ENCODE assay signal across 1 cellular context in the genomic region with DNA sequence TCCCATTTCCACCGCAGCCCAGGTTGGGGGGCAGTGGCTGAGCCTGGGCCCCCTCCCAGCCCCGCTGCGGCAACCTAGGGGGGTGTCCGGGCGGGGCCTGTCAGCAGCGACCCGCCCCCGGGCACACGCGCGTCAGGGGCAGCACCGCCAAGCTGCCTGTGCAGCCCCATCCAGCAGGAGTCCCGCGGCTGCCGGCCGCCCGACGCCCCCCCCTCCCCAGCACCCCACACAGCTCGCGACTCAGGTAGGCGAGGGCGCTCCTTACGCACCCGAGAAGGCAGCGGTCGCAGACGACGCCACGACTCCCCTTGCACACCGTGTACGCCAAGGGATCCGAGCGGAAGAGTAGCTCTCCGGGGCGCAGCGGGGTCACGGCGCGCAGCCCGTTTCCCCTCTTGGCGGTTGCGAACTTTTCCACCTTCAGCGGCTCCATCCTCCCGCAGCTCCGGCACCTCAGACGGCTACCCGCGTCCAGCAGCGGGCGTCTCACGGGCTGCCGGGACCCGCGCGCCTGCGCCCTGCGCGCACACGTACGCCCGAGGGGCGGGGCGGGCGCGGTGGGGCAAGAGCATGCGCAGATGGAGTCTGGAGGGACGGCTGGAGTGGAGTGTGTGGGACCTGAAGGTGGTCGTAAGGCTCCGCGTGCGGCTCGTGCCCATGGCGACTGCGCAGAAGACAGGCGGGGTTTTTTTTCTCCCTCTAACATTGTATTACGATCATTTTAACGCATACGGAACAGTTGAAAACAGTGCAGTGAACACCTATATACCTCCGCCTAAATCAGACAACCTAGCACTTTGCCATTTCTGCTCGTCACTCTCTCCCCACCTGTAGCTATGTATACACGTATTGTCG.
TF ChIP-seq lines count a peak whose summit lies in the region.

SMYD3 (minus strand) TSS at position 495 of the 855 bp plus-strand sequence.

TF ChIP-seq in HepG2, 621 proteins besides CTCF, POLR2A, EP300 and RAD21 (continued from another document and continues in another):
- no peak for TF ChIP-seq IRF9 (CRISPR knock-in tag; IDR thresholded peaks at IDR 0.05; ENCODE audit: borderline replicate concordance)
- TF ChIP-seq AHDC1 (CRISPR knock-in tag; IDR thresholded peaks at IDR 0.05; ENCODE audit: borderline replicate concordance), result no peak
- peak; percentile 75; the same call in 1 of the 2 replicates for TF ChIP-seq KAT7 (CRISPR knock-in tag; IDR thresholded peaks at IDR 0.05; ENCODE audit: borderline replicate concordance)
- no peak for TF ChIP-seq TCF7 (IDR thresholded peaks at IDR 0.05; ENCODE audit: low read depth)
- TF ChIP-seq ZBTB8A (CRISPR knock-in tag; IDR thresholded peaks at IDR 0.05; ENCODE audit: borderline replicate concordance, low read depth), result no peak; the same call in 1 of the 2 replicates
- 0 out of 2 replicates have a peak, but pooled peaks have one; percentile 45 for TF ChIP-seq NKX3-1 (CRISPR knock-in tag; IDR thresholded peaks at IDR 0.05)
- no peak for TF ChIP-seq HHEX (CRISPR knock-in tag; IDR thresholded peaks at IDR 0.05)
- TF ChIP-seq, protein P1, sequence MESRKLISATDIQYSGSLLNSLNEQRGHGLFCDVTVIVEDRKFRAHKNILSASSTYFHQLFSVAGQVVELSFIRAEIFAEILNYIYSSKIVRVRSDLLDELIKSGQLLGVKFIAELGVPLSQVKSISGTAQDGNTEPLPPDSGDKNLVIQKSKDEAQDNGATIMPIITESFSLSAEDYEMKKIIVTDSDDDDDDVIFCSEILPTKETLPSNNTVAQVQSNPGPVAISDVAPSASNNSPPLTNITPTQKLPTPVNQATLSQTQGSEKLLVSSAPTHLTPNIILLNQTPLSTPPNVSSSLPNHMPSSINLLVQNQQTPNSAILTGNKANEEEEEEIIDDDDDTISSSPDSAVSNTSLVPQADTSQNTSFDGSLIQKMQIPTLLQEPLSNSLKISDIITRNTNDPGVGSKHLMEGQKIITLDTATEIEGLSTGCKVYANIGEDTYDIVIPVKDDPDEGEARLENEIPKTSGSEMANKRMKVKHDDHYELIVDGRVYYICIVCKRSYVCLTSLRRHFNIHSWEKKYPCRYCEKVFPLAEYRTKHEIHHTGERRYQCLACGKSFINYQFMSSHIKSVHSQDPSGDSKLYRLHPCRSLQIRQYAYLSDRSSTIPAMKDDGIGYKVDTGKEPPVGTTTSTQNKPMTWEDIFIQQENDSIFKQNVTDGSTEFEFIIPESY (CRISPR knock-in tag; IDR thresholded peaks at IDR 0.05), result no peak
- no peak for TF ChIP-seq ZNF10 (CRISPR knock-in tag; IDR thresholded peaks at IDR 0.05; ENCODE audit: borderline replicate concordance, low read depth)
- TF ChIP-seq, protein P2, sequence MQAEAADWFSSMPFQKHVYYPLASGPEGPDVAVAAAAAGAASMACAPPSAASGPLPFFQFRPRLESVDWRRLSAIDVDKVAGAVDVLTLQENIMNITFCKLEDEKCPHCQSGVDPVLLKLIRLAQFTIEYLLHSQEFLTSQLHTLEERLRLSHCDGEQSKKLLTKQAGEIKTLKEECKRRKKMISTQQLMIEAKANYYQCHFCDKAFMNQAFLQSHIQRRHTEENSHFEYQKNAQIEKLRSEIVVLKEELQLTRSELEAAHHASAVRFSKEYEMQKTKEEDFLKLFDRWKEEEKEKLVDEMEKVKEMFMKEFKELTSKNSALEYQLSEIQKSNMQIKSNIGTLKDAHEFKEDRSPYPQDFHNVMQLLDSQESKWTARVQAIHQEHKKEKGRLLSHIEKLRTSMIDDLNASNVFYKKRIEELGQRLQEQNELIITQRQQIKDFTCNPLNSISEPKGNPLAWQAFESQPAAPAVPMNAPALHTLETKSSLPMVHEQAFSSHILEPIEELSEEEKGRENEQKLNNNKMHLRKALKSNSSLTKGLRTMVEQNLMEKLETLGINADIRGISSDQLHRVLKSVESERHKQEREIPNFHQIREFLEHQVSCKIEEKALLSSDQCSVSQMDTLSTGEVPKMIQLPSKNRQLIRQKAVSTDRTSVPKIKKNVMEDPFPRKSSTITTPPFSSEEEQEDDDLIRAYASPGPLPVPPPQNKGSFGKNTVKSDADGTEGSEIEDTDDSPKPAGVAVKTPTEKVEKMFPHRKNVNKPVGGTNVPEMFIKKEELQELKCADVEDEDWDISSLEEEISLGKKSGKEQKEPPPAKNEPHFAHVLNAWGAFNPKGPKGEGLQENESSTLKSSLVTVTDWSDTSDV (CRISPR knock-in tag; IDR thresholded peaks at IDR 0.05), result no peak
- no peak for TF ChIP-seq TBL1XR1 (IDR thresholded peaks at IDR 0.05; ENCODE audit: borderline replicate concordance, low read length, partially characterized antibody)
- no peak for TF ChIP-seq STAT5B (CRISPR knock-in tag; IDR thresholded peaks at IDR 0.05)
- TF ChIP-seq ZNF550 (CRISPR knock-in tag; IDR thresholded peaks at IDR 0.05; ENCODE audit: borderline replicate concordance), result no peak
- no peak for TF ChIP-seq RAD51 (IDR thresholded peaks at IDR 0.05; ENCODE audit: borderline replicate concordance)
- 0 out of 2 replicates have a peak, but pooled peaks have one; percentile 54 for TF ChIP-seq ZNF501 (CRISPR knock-in tag; IDR thresholded peaks at IDR 0.05)
- TF ChIP-seq ASH2L (IDR thresholded peaks at IDR 0.05; ENCODE audit: insufficient read length, low read depth, low read length), result peak; percentile 55
- no peak for TF ChIP-seq ZNF296 (CRISPR knock-in tag; conservative IDR thresholded peaks at IDR 0.05)
- TF ChIP-seq HES4 (CRISPR knock-in tag; IDR thresholded peaks at IDR 0.05; ENCODE audit: borderline replicate concordance), result 0 out of 2 replicates have a peak, but pooled peaks have one; percentile 17
- TF ChIP-seq ZNF740 (CRISPR knock-in tag; IDR thresholded peaks at IDR 0.05), result peak; percentile 86
- no peak for TF ChIP-seq NFIC (IDR thresholded peaks at IDR 0.05; ENCODE audit: low read length)
- peak; percentile 62 for TF ChIP-seq KDM5B (CRISPR knock-in tag; IDR thresholded peaks at IDR 0.05; ENCODE audit: borderline replicate concordance)
- TF ChIP-seq ZNF256 (CRISPR knock-in tag; conservative IDR thresholded peaks at IDR 0.05), result no peak; the same call in 1 of the 2 replicates
- TF ChIP-seq POGK (CRISPR knock-in tag; conservative IDR thresholded peaks at IDR 0.05), result peak; percentile 70; the same call in 1 of the 2 replicates
- TF ChIP-seq ZNF562 (CRISPR knock-in tag; IDR thresholded peaks at IDR 0.05; ENCODE audit: borderline replicate concordance), result no peak
- no peak for TF ChIP-seq ATAD3A (CRISPR knock-in tag; IDR thresholded peaks at IDR 0.05)
- TF ChIP-seq FOXC1 (CRISPR knock-in tag; IDR thresholded peaks at IDR 0.05; ENCODE audit: borderline replicate concordance), result no peak; the same call in 1 of the 2 replicates
- TF ChIP-seq KLF6 (CRISPR knock-in tag; IDR thresholded peaks at IDR 0.05), result no peak
- peak; percentile 30; the same call in 1 of the 2 replicates for TF ChIP-seq NRL (CRISPR knock-in tag; IDR thresholded peaks at IDR 0.05; ENCODE audit: borderline replicate concordance)
- TF ChIP-seq RBAK (CRISPR knock-in tag; IDR thresholded peaks at IDR 0.05), result no peak
- TF ChIP-seq ETV6 (CRISPR knock-in tag; conservative IDR thresholded peaks at IDR 0.05), result no peak
- 0 out of 2 replicates have a peak, but pooled peaks have one; percentile 44 for TF ChIP-seq ZNF362 (CRISPR knock-in tag; IDR thresholded peaks at IDR 0.05; ENCODE audit: borderline replicate concordance)
- TF ChIP-seq ZBTB42 (CRISPR knock-in tag; IDR thresholded peaks at IDR 0.05), result no peak
- TF ChIP-seq ZNF749 (CRISPR knock-in tag; IDR thresholded peaks at IDR 0.05; ENCODE audit: borderline replicate concordance), result no peak
- TF ChIP-seq RFX5 (IDR thresholded peaks at IDR 0.05; ENCODE audit: low read depth, low read length), result no peak
- no peak for TF ChIP-seq IKZF4 (CRISPR knock-in tag; IDR thresholded peaks at IDR 0.05; ENCODE audit: borderline replicate concordance, low read depth, not compliant biosample characterization)
- TF ChIP-seq, protein P3, sequence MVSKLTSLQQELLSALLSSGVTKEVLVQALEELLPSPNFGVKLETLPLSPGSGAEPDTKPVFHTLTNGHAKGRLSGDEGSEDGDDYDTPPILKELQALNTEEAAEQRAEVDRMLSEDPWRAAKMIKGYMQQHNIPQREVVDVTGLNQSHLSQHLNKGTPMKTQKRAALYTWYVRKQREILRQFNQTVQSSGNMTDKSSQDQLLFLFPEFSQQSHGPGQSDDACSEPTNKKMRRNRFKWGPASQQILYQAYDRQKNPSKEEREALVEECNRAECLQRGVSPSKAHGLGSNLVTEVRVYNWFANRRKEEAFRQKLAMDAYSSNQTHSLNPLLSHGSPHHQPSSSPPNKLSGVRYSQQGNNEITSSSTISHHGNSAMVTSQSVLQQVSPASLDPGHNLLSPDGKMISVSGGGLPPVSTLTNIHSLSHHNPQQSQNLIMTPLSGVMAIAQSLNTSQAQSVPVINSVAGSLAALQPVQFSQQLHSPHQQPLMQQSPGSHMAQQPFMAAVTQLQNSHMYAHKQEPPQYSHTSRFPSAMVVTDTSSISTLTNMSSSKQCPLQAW (CRISPR knock-in tag; IDR thresholded peaks at IDR 0.05), result no peak; the same call in 1 of the 2 replicates
- TF ChIP-seq HMGA1 (CRISPR knock-in tag; conservative IDR thresholded peaks at IDR 0.05), result no peak
- no peak for TF ChIP-seq SNAI1 (CRISPR knock-in tag; IDR thresholded peaks at IDR 0.05; ENCODE audit: borderline replicate concordance)
- TF ChIP-seq ZNF563 (CRISPR knock-in tag; IDR thresholded peaks at IDR 0.05), result no peak
- TF ChIP-seq, protein P4, sequence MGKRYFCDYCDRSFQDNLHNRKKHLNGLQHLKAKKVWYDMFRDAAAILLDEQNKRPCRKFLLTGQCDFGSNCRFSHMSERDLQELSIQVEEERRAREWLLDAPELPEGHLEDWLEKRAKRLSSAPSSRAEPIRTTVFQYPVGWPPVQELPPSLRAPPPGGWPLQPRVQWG (CRISPR knock-in tag; IDR thresholded peaks at IDR 0.05; ENCODE audit: borderline replicate concordance, low read depth), result no peak
- peak; percentile 69; the same call in 1 of the 2 replicates for TF ChIP-seq ZNF709 (CRISPR knock-in tag; IDR thresholded peaks at IDR 0.05)
- TF ChIP-seq ZNF577 (CRISPR knock-in tag; IDR thresholded peaks at IDR 0.05; ENCODE audit: borderline replicate concordance, low read depth), result no peak
